Comparison of ENCODE assay signal across 24 cellular contexts in genomic region chr22:27507066-27507715, GRCh38.
DNase-seq lines count a peak whose midpoint lies in the region; ATAC-seq and TF ChIP-seq lines count a peak whose summit lies in the region.
"Had no signal": no experiment of that assay in that cellular context is flagged by ENCODE, and none has a peak within 500 bp of the region (broad histone marks: within the 10 kb centered on the region; RNA-seq: fewer than 3 reads in every experiment).

No MANE protein-coding gene starts in this region.

- peak overlapping the region; percentile 21 for H3K27ac ChIP-seq in RWPE2 (ENCODE audit: poor library complexity, severe bottlenecking)
- peak overlapping the region; percentile 89 for H3K27ac ChIP-seq in foreskin keratinocyte
- H3K27ac ChIP-seq: body of pancreas, prostate gland, upper lobe of right lung had no signal

- no peaks in the 10 kb centered on the region for H3K9me3 ChIP-seq in RWPE2 (ENCODE audit: severe bottlenecking)
- H3K9me3 ChIP-seq: body of pancreas, prostate gland, upper lobe of right lung had no signal

- no peaks in the 10 kb centered on the region for H3K36me3 ChIP-seq in RWPE2 (ENCODE audit: low read depth)
- H3K36me3 ChIP-seq: prostate gland, upper lobe of right lung had no signal

- H3K4me1 ChIP-seq in RWPE2 (ENCODE audit: insufficient read depth, poor library complexity, severe bottlenecking), result peaks cover 12% of the 10 kb centered on the region
- H3K4me1 ChIP-seq in foreskin keratinocyte, result peaks cover 27% of the 10 kb centered on the region
- H3K4me1 ChIP-seq: prostate gland had no signal

- TF ChIP-seq CTCF in RWPE2 (IDR thresholded peaks at IDR 0.05; ENCODE audit: poor library complexity, severe bottlenecking), result no peak
- no peak for TF ChIP-seq CTCF in foreskin keratinocyte (conservative IDR thresholded peaks at IDR 0.05)

- no peaks in the 10 kb centered on the region for H3K27me3 ChIP-seq in RWPE2 (ENCODE audit: insufficient read depth, poor library complexity, severe bottlenecking)
- H3K27me3 ChIP-seq in foreskin keratinocyte, result no peaks in the 10 kb centered on the region
- H3K27me3 ChIP-seq: body of pancreas, upper lobe of right lung had no signal

- ATAC-seq in RWPE2 (ENCODE audit: low read depth) (no peak), foreskin keratinocyte (no peak), HG02870 (IDR thresholded peaks at IDR 0.05; ENCODE audit: unreplicated experiment) (no peak), HG02678 (IDR thresholded peaks at IDR 0.05; ENCODE audit: unreplicated experiment) (no peak)
- ATAC-seq: body of pancreas; naive thymus-derived CD4-positive, alpha-beta T cell; SK-N-SH treated with all-trans-retinoic acid at 6 μM for 48 hours; stimulated activated effector memory CD8-positive, alpha-beta T cell treated with anti-CD3 and anti-CD28 coated beads, Interleukin-12 subunit alpha, Interleukin-12 subunit beta, amount 100 ng/mL, for 72 hours; upper lobe of right lung had no signal

- DNase-seq in GM03348 (ENCODE audit: low spot score) (peak; percentile 35), RWPE2 (ENCODE audit: low spot score) (no peak), foreskin keratinocyte (no peak), pulmonary artery endothelial cell (ENCODE audit: low read depth, low spot score) (peak; percentile 66), NCI-H2029 treated with DMSO at 0.1 percent for 48 hours (lab: John Stamatoyannopoulos, UW) (no peak), superior temporal gyrus (ENCODE audit: extremely low spot score) (no peak)
- DNase-seq: activated CD4-positive, alpha-beta memory T cell treated with anti-CD3 and anti-CD28 coated beads, Interleukin-2, amount 10 ng/mL, durations not matched to agents 7 days and 5 days; activated CD8-positive, alpha-beta memory T cell treated with anti-CD3 and anti-CD28 coated beads, Interleukin-2, amount 50 U/mL, for 48 hours; activated naive CD4-positive, alpha-beta T cell treated with Interleukin-2 at 50 U/mL for 16 hours; body of pancreas; C1 segment of cervical spinal cord; DMS153; H7; immature natural killer cell; naive thymus-derived CD4-positive, alpha-beta T cell; OCI-M1; stimulated activated CD4-positive, alpha-beta T cell treated with anti-CD3 and anti-CD28 coated beads, Interleukin-15, amount 100 ng/mL, for 24 hours; T-helper 2 cell; upper lobe of right lung had no signal

- H3K4me3 ChIP-seq in RWPE2 (ENCODE audit: severe bottlenecking), result no peak overlapping the region
- H3K4me3 ChIP-seq: body of pancreas, prostate gland, upper lobe of right lung had no signal

Comparison
In these comparisons a context has a peak if more than half of its experiments do, and no peak if none do; other contexts are left out.
1. DNase-seq: peak in GM03348 (single experiment) and pulmonary artery endothelial cell (single experiment); none in RWPE2 (single experiment), foreskin keratinocyte (0 of 2), NCI-H2029 treated with DMSO at 0.1 percent for 48 hours (single experiment) and superior temporal gyrus (single experiment).